1 cellular context compared by ENCODE assay signal in the genomic region with DNA sequence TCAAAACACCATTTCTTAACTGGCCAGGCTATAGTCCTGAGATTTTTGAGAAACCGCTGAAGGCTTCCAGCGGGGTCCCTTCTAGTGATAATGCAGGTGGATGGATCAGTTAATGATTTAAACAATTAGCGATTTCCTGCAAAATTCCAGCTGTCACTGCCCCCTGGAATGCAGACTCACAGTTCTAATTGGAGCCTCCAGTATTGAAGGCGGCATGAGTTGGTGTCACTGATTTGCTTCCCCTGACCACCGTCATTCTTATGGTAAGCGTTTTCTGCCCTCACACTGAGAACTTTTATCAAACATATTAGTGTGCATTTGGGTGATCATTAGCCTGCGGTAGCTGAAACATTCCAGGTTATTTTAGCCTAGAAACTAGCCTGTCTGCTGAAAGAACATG.
TF ChIP-seq lines count a peak whose summit lies in the region.

No MANE protein-coding gene starts in this region.

TF ChIP-seq in A549, 52 proteins besides CTCF, POLR2A, EP300 and RAD21 (continued from another document):
- no peak for TF ChIP-seq SREBF2 (IDR thresholded peaks at IDR 0.05)
- TF ChIP-seq HEYL (CRISPR knock-in tag; IDR thresholded peaks at IDR 0.05), result no peak
- TF ChIP-seq ELK1 (IDR thresholded peaks at IDR 0.05; ENCODE audit: low read depth, low read length), result no peak
- no peak for TF ChIP-seq SMC3 (IDR thresholded peaks at IDR 0.05)
- no peak for TF ChIP-seq ZFP36 (IDR thresholded peaks at IDR 0.05; ENCODE audit: borderline replicate concordance, partially characterized antibody)
- TF ChIP-seq, protein P1, sequence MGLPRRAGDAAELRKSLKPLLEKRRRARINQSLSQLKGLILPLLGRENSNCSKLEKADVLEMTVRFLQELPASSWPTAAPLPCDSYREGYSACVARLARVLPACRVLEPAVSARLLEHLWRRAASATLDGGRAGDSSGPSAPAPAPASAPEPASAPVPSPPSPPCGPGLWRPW (IDR thresholded peaks at IDR 0.05), result no peak
- TF ChIP-seq ESRRA (IDR thresholded peaks at IDR 0.05; ENCODE audit: borderline replicate concordance, low read length), result no peak
